ENCODE assay signal across 9 cellular contexts in genomic region chr15:69760263-69760855, GRCh38.
DNase-seq lines count a peak whose midpoint lies in the region; ATAC-seq, FAIRE-seq and TF ChIP-seq lines count a peak whose summit lies in the region.
"Had no signal": no experiment of that assay in that cellular context is flagged by ENCODE, and none has a peak within 500 bp of the region (broad histone marks: within the 10 kb centered on the region; RNA-seq: fewer than 3 reads in every experiment).

No MANE protein-coding gene starts in this region.

- no peak overlapping the region for H4K8ac ChIP-seq in H9 (replicated peaks; ENCODE audit: insufficient read length, low read depth, low read length)

- no peaks in the 10 kb centered on the region for H3K9me3 Mint-ChIP-seq in dendritic cell treated with granulocyte-macrophage colony-stimulating factor and Interleukin-4, amounts not matched to agents 40 ng/mL and 50 ng/mL, for 4 days
- no peaks in the 10 kb centered on the region for H3K9me3 Mint-ChIP-seq in H9

- H2AK5ac ChIP-seq in H9 (ENCODE audit: insufficient read length, low read length): no peak overlapping the region

- H3K4me1 ChIP-seq in PC-3 (ENCODE audit: insufficient read depth, low read length) (peaks cover 15% of the 10 kb centered on the region), skeletal muscle satellite cell (ENCODE audit: control insufficient read depth, insufficient read depth, low read length) (peaks cover 20% of the 10 kb centered on the region), H9 (ENCODE audit: insufficient read depth, low read length) (peaks cover 4% of the 10 kb centered on the region; the same call in 1 of the 2 replicates)

- no peak overlapping the region for H3K56ac ChIP-seq in H9 (ENCODE audit: insufficient read length, low read depth, low read length)

- no peak overlapping the region for H4K5ac ChIP-seq in H9 (ENCODE audit: insufficient read length, low read depth, low read length)

- H3K9ac ChIP-seq in PC-3 (ENCODE audit: low read length) (no peak overlapping the region), skeletal muscle satellite cell (ENCODE audit: low read depth, low read length) (peak overlapping the region; percentile 9), H9 (ENCODE audit: extremely low read depth, insufficient read length, low read length) (no peak overlapping the region)

- no TSS peak for BruUV-seq in PC-3 (replicated peaks; lab: Mats Ljungman, UMichigan)

- H3K27ac ChIP-seq in PC-3 (ENCODE audit: low read length) (no peak overlapping the region), H9 (ENCODE audit: insufficient read length, low read depth, low read length) (no peak overlapping the region)
- H3K27ac ChIP-seq: VCaP had no signal

- H3K4me3 Mint-ChIP-seq in dendritic cell treated with granulocyte-macrophage colony-stimulating factor and Interleukin-4, amounts not matched to agents 40 ng/mL and 50 ng/mL, for 4 days: no peak overlapping the region
- no peak overlapping the region for H3K4me3 Mint-ChIP-seq in H9

- H3K79me1 ChIP-seq in H9 (ENCODE audit: insufficient read depth, low read depth, low read length, poor library complexity, severe bottlenecking): no peaks in the 10 kb centered on the region

- H3K27me3 Mint-ChIP-seq in dendritic cell treated with granulocyte-macrophage colony-stimulating factor and Interleukin-4, amounts not matched to agents 40 ng/mL and 50 ng/mL, for 4 days: peaks cover 4% of the 10 kb centered on the region
- H3K27me3 Mint-ChIP-seq in H9 (ENCODE audit: low read depth): peaks cover 9% of the 10 kb centered on the region

- DNase-seq in PC-3 (no peak), D721Med (ENCODE audit: insufficient read length, low spot score) (no peak), NCI-H187 treated with DMSO at 0.1 percent for 48 hours (lab: John Stamatoyannopoulos, UW) (no peak), H9 (no peak)

- no peak overlapping the region for H2BK120ac ChIP-seq in H9 (ENCODE audit: low read depth, low read length, poor library complexity, severe bottlenecking)

- H4K20me1 ChIP-seq in PC-3 (ENCODE audit: low read length): no peaks in the 10 kb centered on the region
- H4K20me1 ChIP-seq in H9 (ENCODE audit: control insufficient read depth, insufficient read depth, insufficient read length): no peaks in the 10 kb centered on the region

- H3K4me1 Mint-ChIP-seq in dendritic cell treated with granulocyte-macrophage colony-stimulating factor and Interleukin-4, amounts not matched to agents 40 ng/mL and 50 ng/mL, for 4 days (ENCODE audit: low read depth): peaks cover 72% of the 10 kb centered on the region
- H3K4me1 Mint-ChIP-seq in H9: peaks cover 7 to 10% of the 10 kb centered on the region in 2 experiments

- no peak overlapping the region for H3K23ac ChIP-seq in H9 (ENCODE audit: insufficient read length, low read depth, low read length)

- H3K27me3 ChIP-seq in PC-3 (ENCODE audit: low read length) (no peaks in the 10 kb centered on the region), skeletal muscle satellite cell (ENCODE audit: control insufficient read depth, insufficient read depth, low read length) (peaks cover 36% of the 10 kb centered on the region), H9 (ENCODE audit: insufficient read depth, low read length) (no peaks in the 10 kb centered on the region)

- CTCF ChIA-PET in PC-3 (lab: Charles Lee): no interaction called here

- no peak overlapping the region for H3K4ac ChIP-seq in H9 (ENCODE audit: low read depth, low read length)

- POLR2A ChIA-PET in PC-3 (lab: Charles Lee; ENCODE audit: unreplicated experiment): no interaction called here

- H3K36me3 Mint-ChIP-seq in dendritic cell treated with granulocyte-macrophage colony-stimulating factor and Interleukin-4, amounts not matched to agents 40 ng/mL and 50 ng/mL, for 4 days (ENCODE audit: low read depth): no peaks in the 10 kb centered on the region
- H3K36me3 Mint-ChIP-seq in H9 (ENCODE audit: insufficient read depth in 1 of 3, low read depth in 3 of 3): no peaks in the 10 kb centered on the region

- no peak overlapping the region for H2BK5ac ChIP-seq in H9 (ENCODE audit: insufficient read length, low read length)

- no peak overlapping the region for H3K14ac ChIP-seq in H9 (ENCODE audit: insufficient read depth, low read length)

- ATAC-seq in GM18909 (IDR thresholded peaks at IDR 0.05; ENCODE audit: poor library complexity, unreplicated experiment) (peak; percentile 1), PC-3 (no peak), GM19324 (IDR thresholded peaks at IDR 0.05; ENCODE audit: low FRiP score, unreplicated experiment) (no peak)

- no peak overlapping the region for H3K18ac ChIP-seq in H9 (ENCODE audit: insufficient read length, low read depth, low read length)

- TF ChIP-seq CTCF in PC-3 (conservative IDR thresholded peaks at IDR 0.05; ENCODE audit: low read depth, low read length): no peak
- no peak for TF ChIP-seq CTCF in D721Med (IDR thresholded peaks at IDR 0.05; ENCODE audit: insufficient read depth, missing control alignments)
- no peak for TF ChIP-seq CTCF in H9 (conservative IDR thresholded peaks at IDR 0.05)

- H3K4me3 ChIP-seq in PC-3 (ENCODE audit: low read length): no peak overlapping the region
- H3K4me3 ChIP-seq in skeletal muscle satellite cell (ENCODE audit: low read length): no peak overlapping the region

- no peak overlapping the region for H2BK15ac ChIP-seq in H9 (ENCODE audit: low read depth, low read length)

- no peaks in the 10 kb centered on the region for H3K9me2 ChIP-seq in PC-3 (replicated peaks; ENCODE audit: low read length)

- no peaks in the 10 kb centered on the region for H3F3A ChIP-seq in PC-3 (ENCODE audit: low read length, unreplicated experiment)

- intact Hi-C loops in PC-3 (cut with micrococcal nuclease): no loop called here
- intact Hi-C loops in dendritic cell treated with granulocyte-macrophage colony-stimulating factor and Interleukin-4, amounts not matched to agents 40 ng/mL and 50 ng/mL, for 4 days (cut with micrococcal nuclease): no loop called here

- no peaks in the 10 kb centered on the region for H3K23me2 ChIP-seq in H9 (ENCODE audit: insufficient read length, low read depth, low read length, poor library complexity, severe bottlenecking)

- peak overlapping the region; percentile 32 for H3K4me2 ChIP-seq in PC-3 (ENCODE audit: low read length)
- peak overlapping the region; percentile 32 for H3K4me2 ChIP-seq in skeletal muscle satellite cell (ENCODE audit: low read length)
- no peak overlapping the region for H3K4me2 ChIP-seq in H9 (ENCODE audit: insufficient read depth, insufficient read length, low read length)

- H4K91ac ChIP-seq in H9 (ENCODE audit: insufficient read length, low read depth, low read length): no peak overlapping the region

- FAIRE-seq in D721Med (lab: Jason Lieb, UNC): no peak

- no peaks in the 10 kb centered on the region for H3K36me3 ChIP-seq in PC-3 (ENCODE audit: low read depth, low read length)
- H3K36me3 ChIP-seq in skeletal muscle satellite cell (ENCODE audit: insufficient read depth, low read length): no peaks in the 10 kb centered on the region

- peak overlapping the region; percentile 50 for H3K27ac Mint-ChIP-seq in dendritic cell treated with granulocyte-macrophage colony-stimulating factor and Interleukin-4, amounts not matched to agents 40 ng/mL and 50 ng/mL, for 4 days
- no peak overlapping the region for H3K27ac Mint-ChIP-seq in H9

- no peak overlapping the region for H3T11ph ChIP-seq in H9 (ENCODE audit: low read length)

- H2AFZ ChIP-seq in PC-3 (ENCODE audit: low read length): no peak overlapping the region
- no peak overlapping the region for H2AFZ ChIP-seq in H9 (ENCODE audit: low read length)

- no peak overlapping the region for H2BK20ac ChIP-seq in H9 (ENCODE audit: low read depth, low read length, poor library complexity, severe bottlenecking)

- H3K79me2 ChIP-seq in PC-3 (ENCODE audit: low read length) (no peaks in the 10 kb centered on the region), H9 (ENCODE audit: insufficient read depth, low read length) (no peaks in the 10 kb centered on the region)

- no peak overlapping the region for H2BK12ac ChIP-seq in H9 (ENCODE audit: insufficient read length, low read depth, low read length)

- WGBS in H9 (ENCODE audit: extremely low coverage, insufficient read length, low lambda C conversion rate): no CpG with 5 or more reads among the region's 3 CpGs

- no peaks in the 10 kb centered on the region for H3K9me3 ChIP-seq in PC-3 (ENCODE audit: low read length)
- no peaks in the 10 kb centered on the region for H3K9me3 ChIP-seq in skeletal muscle satellite cell (replicated peaks; ENCODE audit: low read length)
- H3K9me3 ChIP-seq in H9 (ENCODE audit: control insufficient read depth, low read depth, low read length): no peaks in the 10 kb centered on the region
